In genomic region chr7:127995866-127996215, GRCh38 we compare ENCODE assay signal across 20 cellular contexts. TPM values are rescaled to one million over a fixed set of nuclear protein-coding genes. Genes with fewer than 3 reads are reported as not detected.
A peak's percentile ranks its signal among the peaks of the same experiment; 100 is the strongest.
DNase-seq lines count a peak whose midpoint lies in the region; ATAC-seq lines count a peak whose summit lies in the region.
"Had no signal": no experiment of that assay in that cellular context is flagged by ENCODE, and none has a peak within 500 bp of the region (broad histone marks: within the 10 kb centered on the region; RNA-seq: fewer than 3 reads in every experiment).

No MANE protein-coding gene starts in this region.

- DNase-seq in AG20443 (ENCODE audit: low spot score) (peak; percentile 49), left ventricle myocardium superior (peak; percentile 66), sciatic nerve (ENCODE audit: low spot score) (no peak), NCI-H82 treated with DMSO at 0.1 percent for 48 hours (lab: John Stamatoyannopoulos, UW; ENCODE audit: unreplicated experiment) (no peak), AG08395 (ENCODE audit: low spot score) (no peak), NCI-H128 (lab: John Stamatoyannopoulos, UW; ENCODE audit: unreplicated experiment) (no peak), retina (no peak)
- DNase-seq: activated CD4-positive, alpha-beta T cell treated with anti-CD3 and anti-CD28 coated beads for 1 hour; activated naive CD8-positive, alpha-beta T cell treated with anti-CD3 and anti-CD28 coated beads for 36 hours; activated T-cell treated with anti-CD3 and anti-CD28 coated beads for 4 hours; CD8-positive, alpha-beta T cell; hippocampal formation; left lung; MG63; NCI-H2029 treated with DMSO at 0.1 percent for 48 hours; NCI-H82; upper lobe of left lung had no signal

- intact Hi-C loops in left ventricle myocardium superior (cut with micrococcal nuclease), result no loop called here
- intact Hi-C loops in sciatic nerve (cut with DNase I), result no loop called here

- ATAC-seq in left ventricle myocardium superior, result peak; percentile 72
- peak; percentile 70 for ATAC-seq in sciatic nerve
- ATAC-seq: CD8-positive, alpha-beta T cell had no signal

- H3K27ac ChIP-seq in angular gyrus (ENCODE audit: low read depth, low read length), result peak overlapping the region; percentile 32
- H3K27ac ChIP-seq: A549 had no signal

RNA-seq across cellular contexts. Expression of gene LRRC4, which starts 35.4 kb away (rescaled TPM):
- total RNA-seq in left ventricle myocardium superior (3.3 TPM), sciatic nerve (14.7 TPM)
- total RNA-seq: activated naive CD8-positive, alpha-beta T cell treated with anti-CD3 and anti-CD28 coated beads for 36 hours; RPMI7951 had no signal

Comparison
In these comparisons a context has a peak if more than half of its experiments do, and no peak if none do; other contexts are left out.
1. DNase-seq: peak in AG20443 (single experiment) and left ventricle myocardium superior (single experiment); none in sciatic nerve (single experiment), NCI-H82 treated with DMSO at 0.1 percent for 48 hours (single experiment), AG08395 (single experiment), NCI-H128 (single experiment) and retina (single experiment).